In genomic region chr3:100004931-100005330, GRCh38 we compare ENCODE assay signal across 1 cellular context.
TF ChIP-seq lines count a peak whose summit lies in the region.

No MANE protein-coding gene starts in this region.

TF ChIP-seq in IMR-90, 13 proteins besides CTCF, POLR2A, EP300 and RAD21:
- no peak for TF ChIP-seq USF2 (IDR thresholded peaks at IDR 0.05; ENCODE audit: low read depth, low read length)
- TF ChIP-seq SMC3 (IDR thresholded peaks at IDR 0.05; ENCODE audit: low read depth, low read length) = no peak
- TF ChIP-seq NFE2L2 (IDR thresholded peaks at IDR 0.05; ENCODE audit: low read depth, low read length) = no peak
- TF ChIP-seq FOS (IDR thresholded peaks at IDR 0.05; ENCODE audit: low read depth, low read length) = no peak
- no peak for TF ChIP-seq ELK1 (IDR thresholded peaks at IDR 0.05; ENCODE audit: borderline replicate concordance, low read depth, low read length)
- TF ChIP-seq RFX5 (IDR thresholded peaks at IDR 0.05; ENCODE audit: low read depth, low read length) = no peak
- no peak for TF ChIP-seq CEBPB (IDR thresholded peaks at IDR 0.05; ENCODE audit: low read depth, low read length)
- TF ChIP-seq MAFK (IDR thresholded peaks at IDR 0.05; ENCODE audit: low read depth, low read length) = no peak
- no peak for TF ChIP-seq RCOR1 (IDR thresholded peaks at IDR 0.05; ENCODE audit: insufficient replicate concordance, low read length)
- TF ChIP-seq MXI1 (IDR thresholded peaks at IDR 0.05; ENCODE audit: borderline replicate concordance, low read depth, low read length) = no peak
- TF ChIP-seq MAZ (IDR thresholded peaks at IDR 0.05; ENCODE audit: borderline replicate concordance, low read depth, low read length) = no peak
- no peak for TF ChIP-seq BHLHE40 (IDR thresholded peaks at IDR 0.05; ENCODE audit: low read depth, low read length)
- TF ChIP-seq CHD1 (IDR thresholded peaks at IDR 0.05; ENCODE audit: low read depth, low read length) = no peak
